Comparison of ENCODE assay signal across 17 cellular contexts in the genomic region with DNA sequence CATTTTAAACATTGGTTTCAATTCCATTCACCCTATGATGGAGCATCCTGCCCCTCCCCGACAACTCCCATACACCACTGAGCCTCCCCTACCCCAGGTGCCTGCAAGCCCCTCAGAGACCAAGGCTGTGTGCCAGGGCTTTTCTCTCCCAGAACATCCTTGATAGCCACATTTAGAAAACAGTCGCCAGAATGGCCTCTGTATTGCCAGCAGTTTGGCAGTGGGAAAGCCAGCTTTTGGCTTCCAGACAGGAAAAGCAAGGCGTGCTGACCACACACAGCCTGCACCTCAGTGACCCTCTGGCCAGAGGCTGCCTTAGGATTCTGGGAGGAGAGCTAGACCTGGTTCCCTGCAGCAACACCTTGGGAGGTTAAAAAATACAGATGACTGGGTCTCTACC. TPM values are rescaled to one million over a fixed set of nuclear protein-coding genes. Genes with fewer than 3 reads are reported as not detected.
DNase-seq lines count a peak whose midpoint lies in the region; ATAC-seq and TF ChIP-seq lines count a peak whose summit lies in the region.
"Had no signal": no experiment of that assay in that cellular context is flagged by ENCODE, and none has a peak within 500 bp of the region (broad histone marks: within the 10 kb centered on the region; RNA-seq: fewer than 3 reads in every experiment).

No MANE protein-coding gene starts in this region.

- DNase-seq in EH (ENCODE audit: low read depth) (peak; percentile 74), RWPE2 (ENCODE audit: low spot score) (no peak), fibroblast of gingiva (ENCODE audit: low read depth) (peak; percentile 42), renal cortical epithelial cell (ENCODE audit: low read depth) (peak; percentile 55), Caco-2 (no peak), T-cell (no peak), SKM-1 treated with dmso at 0.1 percent for 144 hours (lab: John Stamatoyannopoulos, UW; ENCODE audit: unreplicated experiment) (no peak), ACHN (no peak)
- DNase-seq: activated CD4-positive, alpha-beta T cell treated with anti-CD3 and anti-CD28 coated beads, Interleukin-2, amount 50 U/mL, for 48 hours; BE2C; DMS53; H9; Karpas-422; NCI-H1694; thyroid gland had no signal

- H3K9me3 Mint-ChIP-seq in Caco-2 (ENCODE audit: unreplicated experiment) (no peaks in the 10 kb centered on the region), T-cell (no peaks in the 10 kb centered on the region)

- ATAC-seq in RWPE2 (ENCODE audit: low read depth) (no peak), T-cell (replicated peaks in 1 of 4) (no peak)

- no peaks in the 10 kb centered on the region for H3K9me3 ChIP-seq in RWPE2 (ENCODE audit: severe bottlenecking)
- no peaks in the 10 kb centered on the region for H3K9me3 ChIP-seq in Caco-2
- H3K9me3 ChIP-seq: BE2C, thyroid gland had no signal

- H3K36me3 ChIP-seq in RWPE2 (ENCODE audit: low read depth) (no peaks in the 10 kb centered on the region), Caco-2 (ENCODE audit: control insufficient read depth, insufficient read depth, low read length) (no peaks in the 10 kb centered on the region)
- H3K36me3 ChIP-seq: BE2C, thyroid gland had no signal

- CTCF ChIA-PET in Caco-2 (lab: Charles Lee) (interaction anchor here (0.8 kb wide), 1 partner anchor 199 kb away, joined by 3 read pairs; no protein-coding TSS in a partner anchor), T-cell (lab: Charles Lee) (no interaction called here)

- H3K4me3 Mint-ChIP-seq in Caco-2 (ENCODE audit: unreplicated experiment) (no peak overlapping the region), T-cell (no peak overlapping the region)
- H3K4me3 Mint-ChIP-seq: H9 had no signal

- H3K27ac Mint-ChIP-seq in Caco-2 (ENCODE audit: unreplicated experiment) (no peak overlapping the region), T-cell (no peak overlapping the region)

- TF ChIP-seq CTCF in RWPE2 (IDR thresholded peaks at IDR 0.05; ENCODE audit: poor library complexity, severe bottlenecking): no peak
- no peak for TF ChIP-seq CTCF in Caco-2 (IDR thresholded peaks at IDR 0.05; ENCODE audit: insufficient read depth in 1 of 2, low read depth in 1 of 2, low read length in 1 of 2, severe bottlenecking in 1 of 2, unreplicated experiment in 1 of 2)

- H3K27ac ChIP-seq in RWPE2 (ENCODE audit: poor library complexity, severe bottlenecking): peak overlapping the region; percentile 99
- H3K27ac ChIP-seq: HL-60 had no signal

- H3K4me1 Mint-ChIP-seq in Caco-2 (ENCODE audit: low read depth, unreplicated experiment): no peaks in the 10 kb centered on the region
- peaks cover 6 to 8% (median 8%) of the 10 kb centered on the region in 3 donors for H3K4me1 Mint-ChIP-seq in T-cell

- peaks cover 24% of the 10 kb centered on the region for H3K4me1 ChIP-seq in RWPE2 (ENCODE audit: insufficient read depth, poor library complexity, severe bottlenecking)
- no peaks in the 10 kb centered on the region; the same call in 1 of the 2 replicates for H3K4me1 ChIP-seq in Caco-2
- H3K4me1 ChIP-seq: BE2C, thyroid gland had no signal

- peaks cover 2% of the 10 kb centered on the region for H3K27me3 Mint-ChIP-seq in Caco-2 (ENCODE audit: insufficient read depth, unreplicated experiment)
- peaks cover 9% of the 10 kb centered on the region in 2 donors for H3K27me3 Mint-ChIP-seq in T-cell

- H3K27me3 ChIP-seq in RWPE2 (ENCODE audit: insufficient read depth, poor library complexity, severe bottlenecking) (no peaks in the 10 kb centered on the region), Caco-2 (replicated peaks; ENCODE audit: control insufficient read depth, insufficient read depth, low read length) (no peaks in the 10 kb centered on the region)
- H3K27me3 ChIP-seq: BE2C, thyroid gland had no signal

- BruUV-seq in Caco-2 (replicated peaks; lab: Mats Ljungman, UMichigan): no TSS peak

- no peak overlapping the region for H3K4me3 ChIP-seq in RWPE2 (ENCODE audit: severe bottlenecking)
- H3K4me3 ChIP-seq in Caco-2 (ENCODE audit: low read depth, low read length): no peak overlapping the region
- H3K4me3 ChIP-seq: lung, thyroid gland had no signal

- intact Hi-C loops in Caco-2 (cut with micrococcal nuclease; ENCODE audit: unreplicated experiment): no loop called here

- H3K36me3 Mint-ChIP-seq in Caco-2 (ENCODE audit: insufficient read depth, unreplicated experiment) (peaks cover 5% of the 10 kb centered on the region), T-cell (no peaks in the 10 kb centered on the region)

- POLR2A ChIA-PET in Caco-2 (lab: Charles Lee) (no interaction called here), T-cell (lab: Charles Lee) (no interaction called here)

- in situ Hi-C loops in ACHN (cut with HindIII; ENCODE audit: low pct_ligation_motif_present, low pct_unique_long_range_greater_than_20kb, low sequenced_read_pairs): no loop called here

RNA-seq across cellular contexts. Expression of a gene that starts 18.2 kb away (rescaled TPM):
- 23.8 and 80.7 TPM in 2 replicates for total RNA-seq in renal cortical epithelial cell
- total RNA-seq in Caco-2 (2022): 1.3 and 1.6 TPM in 2 replicates
- 1 to 10 TPM in 1 of 5 donors, under 1 TPM in 2, not detected in 2; 0.19 to 2.0 (median 0.46) TPM for total RNA-seq in T-cell

Comparison
In these comparisons a context has a peak if more than half of its experiments do, and no peak if none do; other contexts are left out.
1. DNase-seq: peak in EH (single experiment), fibroblast of gingiva (single experiment) and renal cortical epithelial cell (single experiment); none in RWPE2 (single experiment), Caco-2 (0 of 2), T-cell (0 of 34), SKM-1 treated with dmso at 0.1 percent for 144 hours (single experiment) and ACHN (single experiment).